ENCODE assay signal across 1 cellular context in genomic region chr15:95709959-95710695, GRCh38.
TF ChIP-seq lines count a peak whose summit lies in the region.

No MANE protein-coding gene starts in this region.

TF ChIP-seq in K562, 482 proteins besides CTCF, POLR2A, EP300 and RAD21 (continued from another document and continues in another):
- TF ChIP-seq CUX1 (CRISPR knock-in tag; IDR thresholded peaks at IDR 0.05) (peak; percentile 46; the same call in 1 of the 2 replicates), HNRNPH1 (optimal IDR thresholded peaks at IDR 0.05; ENCODE audit: low read depth, low read length) (no peak), ZC3H11A (IDR thresholded peaks at IDR 0.05; ENCODE audit: low read depth, low read length) (no peak), ZBTB1 (CRISPR knock-in tag; IDR thresholded peaks at IDR 0.05; ENCODE audit: borderline replicate concordance, low read depth) (no peak), ZNF174 (CRISPR knock-in tag; IDR thresholded peaks at IDR 0.05) (no peak), CEBPG (CRISPR knock-in tag; IDR thresholded peaks at IDR 0.05) (no peak), CEBPG (tag; conservative IDR thresholded peaks at IDR 0.05 in 1 of 2, IDR thresholded peaks at IDR 0.05 in 1 of 2) (no peak), GTF2A2 (tag; IDR thresholded peaks at IDR 0.05) (no peak), DACH1 (IDR thresholded peaks at IDR 0.05; ENCODE audit: partially characterized antibody) (peak; percentile 79), BRF1 (IDR thresholded peaks at IDR 0.05; ENCODE audit: borderline replicate concordance, extremely low read depth, insufficient read length) (no peak), ZNF518B (CRISPR knock-in tag; IDR thresholded peaks at IDR 0.05) (no peak), CREBBP (IDR thresholded peaks at IDR 0.05; ENCODE audit: low read depth, low read length) (no peak), ZKSCAN1 (IDR thresholded peaks at IDR 0.05; ENCODE audit: low read depth, low read length) (no peak), NCOA2 (IDR thresholded peaks at IDR 0.05; ENCODE audit: partially characterized antibody in 2 of 2) (peak; percentile 73 to 82), MEIS2 (IDR thresholded peaks at IDR 0.05; ENCODE audit: partially characterized antibody) (peak; percentile 89), TFE3 (CRISPR knock-in tag; IDR thresholded peaks at IDR 0.05) (0 out of 2 replicates have a peak, but pooled peaks have one; percentile 8), ETV5 (CRISPR knock-in tag; IDR thresholded peaks at IDR 0.05; ENCODE audit: low read depth) (no peak), SAP30 (IDR thresholded peaks at IDR 0.05; ENCODE audit: borderline replicate concordance, insufficient read depth, low read depth, low read length, poor library complexity, severe bottlenecking) (no peak), THAP7 (CRISPR knock-in tag; IDR thresholded peaks at IDR 0.05) (no peak), LEF1 (IDR thresholded peaks at IDR 0.05) (peak; percentile 98), ZNF717 (CRISPR knock-in tag; IDR thresholded peaks at IDR 0.05) (no peak), AFF4 (CRISPR knock-in tag; IDR thresholded peaks at IDR 0.05) (no peak), CBX1 (IDR thresholded peaks at IDR 0.05; ENCODE audit: low read depth) (no peak), ZNF253 (CRISPR knock-in tag; conservative IDR thresholded peaks at IDR 0.05) (no peak), FOXK2 (conservative IDR thresholded peaks at IDR 0.05 in 1 of 2, IDR thresholded peaks at IDR 0.05 in 1 of 2; ENCODE audit: low read depth in 2 of 2) (peak; percentile 70 to 80; a peak in 3 of 4 replicates)
- TF ChIP-seq, protein P1, sequence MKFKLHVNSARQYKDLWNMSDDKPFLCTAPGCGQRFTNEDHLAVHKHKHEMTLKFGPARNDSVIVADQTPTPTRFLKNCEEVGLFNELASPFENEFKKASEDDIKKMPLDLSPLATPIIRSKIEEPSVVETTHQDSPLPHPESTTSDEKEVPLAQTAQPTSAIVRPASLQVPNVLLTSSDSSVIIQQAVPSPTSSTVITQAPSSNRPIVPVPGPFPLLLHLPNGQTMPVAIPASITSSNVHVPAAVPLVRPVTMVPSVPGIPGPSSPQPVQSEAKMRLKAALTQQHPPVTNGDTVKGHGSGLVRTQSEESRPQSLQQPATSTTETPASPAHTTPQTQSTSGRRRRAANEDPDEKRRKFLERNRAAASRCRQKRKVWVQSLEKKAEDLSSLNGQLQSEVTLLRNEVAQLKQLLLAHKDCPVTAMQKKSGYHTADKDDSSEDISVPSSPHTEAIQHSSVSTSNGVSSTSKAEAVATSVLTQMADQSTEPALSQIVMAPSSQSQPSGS (CRISPR knock-in tag; IDR thresholded peaks at IDR 0.05), result no peak
- TF ChIP-seq, protein P2, sequence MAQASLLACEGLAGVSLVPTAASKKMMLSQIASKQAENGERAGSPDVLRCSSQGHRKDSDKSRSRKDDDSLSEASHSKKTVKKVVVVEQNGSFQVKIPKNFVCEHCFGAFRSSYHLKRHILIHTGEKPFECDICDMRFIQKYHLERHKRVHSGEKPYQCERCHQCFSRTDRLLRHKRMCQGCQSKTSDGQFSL (CRISPR knock-in tag; IDR thresholded peaks at IDR 0.05), result no peak
- TF ChIP-seq, protein P2 (tag; IDR thresholded peaks at IDR 0.05), result no peak
- TF ChIP-seq, protein P3, sequence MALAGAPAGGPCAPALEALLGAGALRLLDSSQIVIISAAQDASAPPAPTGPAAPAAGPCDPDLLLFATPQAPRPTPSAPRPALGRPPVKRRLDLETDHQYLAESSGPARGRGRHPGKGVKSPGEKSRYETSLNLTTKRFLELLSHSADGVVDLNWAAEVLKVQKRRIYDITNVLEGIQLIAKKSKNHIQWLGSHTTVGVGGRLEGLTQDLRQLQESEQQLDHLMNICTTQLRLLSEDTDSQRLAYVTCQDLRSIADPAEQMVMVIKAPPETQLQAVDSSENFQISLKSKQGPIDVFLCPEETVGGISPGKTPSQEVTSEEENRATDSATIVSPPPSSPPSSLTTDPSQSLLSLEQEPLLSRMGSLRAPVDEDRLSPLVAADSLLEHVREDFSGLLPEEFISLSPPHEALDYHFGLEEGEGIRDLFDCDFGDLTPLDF (CRISPR knock-in tag; IDR thresholded peaks at IDR 0.05), result no peak
- TF ChIP-seq, protein P4, sequence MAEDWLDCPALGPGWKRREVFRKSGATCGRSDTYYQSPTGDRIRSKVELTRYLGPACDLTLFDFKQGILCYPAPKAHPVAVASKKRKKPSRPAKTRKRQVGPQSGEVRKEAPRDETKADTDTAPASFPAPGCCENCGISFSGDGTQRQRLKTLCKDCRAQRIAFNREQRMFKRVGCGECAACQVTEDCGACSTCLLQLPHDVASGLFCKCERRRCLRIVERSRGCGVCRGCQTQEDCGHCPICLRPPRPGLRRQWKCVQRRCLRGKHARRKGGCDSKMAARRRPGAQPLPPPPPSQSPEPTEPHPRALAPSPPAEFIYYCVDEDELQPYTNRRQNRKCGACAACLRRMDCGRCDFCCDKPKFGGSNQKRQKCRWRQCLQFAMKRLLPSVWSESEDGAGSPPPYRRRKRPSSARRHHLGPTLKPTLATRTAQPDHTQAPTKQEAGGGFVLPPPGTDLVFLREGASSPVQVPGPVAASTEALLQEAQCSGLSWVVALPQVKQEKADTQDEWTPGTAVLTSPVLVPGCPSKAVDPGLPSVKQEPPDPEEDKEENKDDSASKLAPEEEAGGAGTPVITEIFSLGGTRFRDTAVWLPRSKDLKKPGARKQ (CRISPR knock-in tag; IDR thresholded peaks at IDR 0.05), result no peak
- TF ChIP-seq, protein P5, sequence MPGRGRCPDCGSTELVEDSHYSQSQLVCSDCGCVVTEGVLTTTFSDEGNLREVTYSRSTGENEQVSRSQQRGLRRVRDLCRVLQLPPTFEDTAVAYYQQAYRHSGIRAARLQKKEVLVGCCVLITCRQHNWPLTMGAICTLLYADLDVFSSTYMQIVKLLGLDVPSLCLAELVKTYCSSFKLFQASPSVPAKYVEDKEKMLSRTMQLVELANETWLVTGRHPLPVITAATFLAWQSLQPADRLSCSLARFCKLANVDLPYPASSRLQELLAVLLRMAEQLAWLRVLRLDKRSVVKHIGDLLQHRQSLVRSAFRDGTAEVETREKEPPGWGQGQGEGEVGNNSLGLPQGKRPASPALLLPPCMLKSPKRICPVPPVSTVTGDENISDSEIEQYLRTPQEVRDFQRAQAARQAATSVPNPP (IDR thresholded peaks at IDR 0.05; ENCODE audit: borderline replicate concordance, insufficient read depth, insufficient read length), result no peak
- TF ChIP-seq, protein P6, sequence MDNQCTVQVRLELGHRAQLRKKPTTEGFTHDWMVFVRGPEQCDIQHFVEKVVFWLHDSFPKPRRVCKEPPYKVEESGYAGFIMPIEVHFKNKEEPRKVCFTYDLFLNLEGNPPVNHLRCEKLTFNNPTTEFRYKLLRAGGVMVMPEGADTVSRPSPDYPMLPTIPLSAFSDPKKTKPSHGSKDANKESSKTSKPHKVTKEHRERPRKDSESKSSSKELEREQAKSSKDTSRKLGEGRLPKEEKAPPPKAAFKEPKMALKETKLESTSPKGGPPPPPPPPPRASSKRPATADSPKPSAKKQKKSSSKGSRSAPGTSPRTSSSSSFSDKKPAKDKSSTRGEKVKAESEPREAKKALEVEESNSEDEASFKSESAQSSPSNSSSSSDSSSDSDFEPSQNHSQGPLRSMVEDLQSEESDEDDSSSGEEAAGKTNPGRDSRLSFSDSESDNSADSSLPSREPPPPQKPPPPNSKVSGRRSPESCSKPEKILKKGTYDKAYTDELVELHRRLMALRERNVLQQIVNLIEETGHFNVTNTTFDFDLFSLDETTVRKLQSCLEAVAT (IDR thresholded peaks at IDR 0.05), result 0 out of 4 replicates have a peak, but pooled peaks of 1 of the 2 experiments have one; percentile 22
